Comparison of ENCODE assay signal across 8 cellular contexts in the genomic region with DNA sequence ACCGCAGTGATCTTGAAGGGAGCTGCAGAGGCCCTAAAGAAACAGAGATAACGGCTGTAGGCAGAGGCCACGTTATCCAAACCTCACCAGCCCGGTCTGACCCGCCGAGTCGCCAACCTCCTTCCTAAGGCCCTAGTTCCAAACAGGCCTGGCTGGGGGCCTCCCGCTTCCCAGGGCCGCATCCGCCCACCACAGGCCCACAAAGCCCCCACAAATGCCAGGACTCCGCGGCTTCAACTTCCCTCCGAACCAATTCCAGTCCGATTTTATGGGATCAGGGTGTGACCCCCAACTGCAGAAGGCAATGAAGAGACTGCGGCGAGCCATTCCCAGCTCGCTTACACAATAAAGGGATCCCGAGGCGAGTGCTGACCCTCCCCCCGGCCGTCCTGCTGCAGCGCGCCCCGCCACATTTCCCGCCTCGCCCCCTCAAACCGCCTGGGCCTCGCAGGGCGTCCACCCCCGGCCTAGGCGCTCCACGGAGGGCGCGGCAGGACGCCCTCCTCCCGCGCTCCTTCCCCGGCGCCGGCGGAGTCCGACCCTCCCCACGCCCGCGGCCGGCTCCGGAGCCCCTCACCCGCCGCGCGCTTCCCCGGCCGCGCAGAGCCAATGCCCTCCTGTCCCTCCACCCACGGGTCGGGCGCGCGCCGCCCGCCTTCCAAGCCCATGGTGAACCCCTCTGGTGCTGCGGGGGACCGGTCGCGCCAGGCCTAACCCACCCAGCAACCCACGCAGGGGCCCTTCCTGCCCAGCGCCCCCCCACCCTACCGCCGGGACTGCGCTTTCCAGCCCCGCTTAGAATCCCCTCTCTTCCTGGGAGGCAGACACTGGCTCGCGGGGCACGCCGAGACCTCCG. TPM values are rescaled to one million over a fixed set of nuclear protein-coding genes. Genes with fewer than 3 reads are reported as not detected.
DNase-seq lines count a peak whose midpoint lies in the region; ATAC-seq and TF ChIP-seq lines count a peak whose summit lies in the region.

No MANE protein-coding gene starts in this region.

- peak; percentile 52 for DNase-seq in DND-41
- DNase-seq in NB4 (ENCODE audit: low read depth), result peak; percentile 21
- peak; percentile 16 for DNase-seq in activated gamma-delta T cell (lab: John Stamatoyannopoulos, UW)
- peak; percentile 20 for DNase-seq in germinal center (ENCODE audit: low spot score)
- no peak for DNase-seq in neuronal stem cell (ENCODE audit: low spot score)
- no peak for DNase-seq in mesenteric fat pad (ENCODE audit: low spot score)

- H3K23ac ChIP-seq in neuronal stem cell (ENCODE audit: low read depth, low read length, poor library complexity), result peak overlapping the region; percentile 96

- H2AK5ac ChIP-seq in neuronal stem cell (ENCODE audit: low read depth, low read length), result peak overlapping the region; percentile 100

- H4K91ac ChIP-seq in neuronal stem cell (ENCODE audit: low read depth, low read length, poor library complexity), result no peak overlapping the region

- no peak overlapping the region for H2BK15ac ChIP-seq in neuronal stem cell (ENCODE audit: low read length)

- no peak overlapping the region for H2BK12ac ChIP-seq in neuronal stem cell (ENCODE audit: low read length)

- peak overlapping the region; percentile 97 for H3K9ac ChIP-seq in DND-41 (ENCODE audit: low read depth, low read length)
- H3K9ac ChIP-seq in neuronal stem cell (ENCODE audit: low read depth, low read length, poor library complexity), result peak overlapping the region; percentile 97

- H3K27ac ChIP-seq in DND-41 (ENCODE audit: low read length) (peak overlapping the region; percentile 77), neuronal stem cell (replicated peaks; ENCODE audit: low read length) (peak overlapping the region; percentile 92)

- H3K4me3 ChIP-seq in DND-41 (ENCODE audit: low read depth in 1 of 2, low read length in 2 of 2) (peak overlapping the region; percentile 98 to 100), NB4 (ENCODE audit: low read depth, low read length) (peak overlapping the region; percentile 60), neuronal stem cell (ENCODE audit: low read length in 2 of 2) (peak overlapping the region; percentile 82 to 98)

- H3K27me3 ChIP-seq in DND-41 (ENCODE audit: insufficient read depth, low read length, poor library complexity) (peaks cover 14% of the 10 kb centered on the region), neuronal stem cell (ENCODE audit: control insufficient read depth in 3 of 3, insufficient read depth in 3 of 3, low read depth in 1 of 3, low read length in 3 of 3) (no peaks in the 10 kb centered on the region)

- peaks cover 25% of the 10 kb centered on the region for H4K20me1 ChIP-seq in DND-41 (ENCODE audit: insufficient read depth, low read length)

- no peak for TF ChIP-seq POLR2A in NB4 (IDR thresholded peaks at IDR 0.05; ENCODE audit: extremely low read depth, insufficient read length)

- peak overlapping the region; percentile 96 for H2BK120ac ChIP-seq in neuronal stem cell (ENCODE audit: low read depth, low read length)

- H3K79me1 ChIP-seq in neuronal stem cell (ENCODE audit: low read depth, low read length), result peaks cover 4% of the 10 kb centered on the region

- H3K14ac ChIP-seq in neuronal stem cell (ENCODE audit: low read length), result peak overlapping the region; percentile 96

- H3K4me2 ChIP-seq in DND-41 (ENCODE audit: insufficient read depth, low read length) (peak overlapping the region; percentile 89), neuronal stem cell (ENCODE audit: insufficient read depth, low read length, poor library complexity, severe bottlenecking) (peak overlapping the region; percentile 69)

- H3K18ac ChIP-seq in neuronal stem cell (ENCODE audit: low read length), result peak overlapping the region; percentile 99

- H3K36me3 ChIP-seq in DND-41 (ENCODE audit: insufficient read depth, low read length), result no peaks in the 10 kb centered on the region; the same call in 1 of the 2 replicates
- H3K36me3 ChIP-seq in neuronal stem cell (replicated peaks in 1 of 2; ENCODE audit: control insufficient read depth in 2 of 2, insufficient read depth in 2 of 2, low read length in 2 of 2), result peaks cover 0 to 12% of the 10 kb centered on the region in 2 donors

- WGBS in neuronal stem cell (ENCODE audit: extremely low coverage in 2 of 2, insufficient read length in 2 of 2, insufficient replicate concordance in 1 of 2), 2 donors, result no CpG with 5 or more reads among the region's 76 CpGs

- ATAC-seq in DND-41 (ENCODE audit: insufficient read depth, low read depth) (0 out of 3 replicates have a peak, but pooled peaks have one; percentile 2), GM21619 (IDR thresholded peaks at IDR 0.05; ENCODE audit: unreplicated experiment) (no peak), GM19395 (IDR thresholded peaks at IDR 0.05; ENCODE audit: unreplicated experiment) (no peak)

- no peak overlapping the region for H4K8ac ChIP-seq in neuronal stem cell (ENCODE audit: low read depth, low read length)

- peaks cover 58% of the 10 kb centered on the region for H3K79me2 ChIP-seq in DND-41 (ENCODE audit: insufficient read depth, low read length)

- peak overlapping the region; percentile 100 for H2BK5ac ChIP-seq in neuronal stem cell (ENCODE audit: low read length)

- H3K9me3 ChIP-seq in DND-41 (ENCODE audit: insufficient read depth, low read length, severe bottlenecking) (no peaks in the 10 kb centered on the region), neuronal stem cell (replicated peaks in 1 of 2; ENCODE audit: control insufficient read depth in 2 of 2, insufficient read depth in 1 of 2, low read depth in 1 of 2, low read length in 2 of 2) (peaks cover 0 to 2% of the 10 kb centered on the region in 2 donors)

- H2AFZ ChIP-seq in DND-41 (ENCODE audit: low read depth, low read length) (peak overlapping the region; percentile 95), neuronal stem cell (ENCODE audit: low read length) (peak overlapping the region; percentile 84)

- H3K4me1 ChIP-seq in DND-41 (ENCODE audit: insufficient read depth, low read length), result peaks cover 25% of the 10 kb centered on the region
- peaks cover 12 to 27% of the 10 kb centered on the region in 2 donors for H3K4me1 ChIP-seq in neuronal stem cell (ENCODE audit: control insufficient read depth in 2 of 2, insufficient read depth in 1 of 2, low read depth in 1 of 2, low read length in 2 of 2)

- peak overlapping the region; percentile 93 for H3K4ac ChIP-seq in neuronal stem cell (ENCODE audit: low read length)

- TF ChIP-seq CTCF in DND-41 (IDR thresholded peaks at IDR 0.05; ENCODE audit: borderline replicate concordance, extremely low read depth, low read length, poor library complexity, severe bottlenecking) (no peak), NB4 (IDR thresholded peaks at IDR 0.05; ENCODE audit: low read depth, low read length) (no peak)

RNA-seq across cellular contexts. Expression of a gene that starts 0.9 kb away (rescaled TPM):
- 81.5 TPM for polyA plus RNA-seq in neuronal stem cell (2013, experiment 1 of 2)
- polyA plus RNA-seq in neuronal stem cell (2013, experiment 2 of 2), result 78.9 TPM
- 63.4 TPM for total RNA-seq in mesenteric fat pad

Comparison
In these comparisons a context has a peak if more than half of its experiments do, and no peak if none do; other contexts are left out.
1. DNase-seq: peak in DND-41 (single experiment), NB4 (single experiment), activated gamma-delta T cell (single experiment) and germinal center (single experiment); none in neuronal stem cell (single experiment) and mesenteric fat pad (single experiment).
2. Peak in every context shown above with its lines, with median percentiles within 50 percentile points of each other: H3K4me3 ChIP-seq.